In genomic region chr2:205056066-205056678, GRCh38 we compare ENCODE assay signal across 18 cellular contexts.
A peak's percentile ranks its signal among the peaks of the same experiment; 100 is the strongest.
DNase-seq lines count a peak whose midpoint lies in the region; ATAC-seq and TF ChIP-seq lines count a peak whose summit lies in the region.
"Had no signal": no experiment of that assay in that cellular context is flagged by ENCODE, and none has a peak within 500 bp of the region (broad histone marks: within the 10 kb centered on the region; RNA-seq: fewer than 3 reads in every experiment).

No MANE protein-coding gene starts in this region.

- 47% methylated on average over 7 of the region's 7 CpGs for WGBS in hepatocyte (ENCODE audit: low lambda C conversion rate, missing lambda C conversion rate)

- CTCF ChIA-PET in AG04450 (lab: Charles Lee), result interaction anchor here (0.7 kb wide), 1 partner anchor 93 kb away, joined by 3 read pairs; no protein-coding TSS in a partner anchor
- CTCF ChIA-PET in CD4-positive, alpha-beta memory T cell (lab: Charles Lee; ENCODE audit: partially characterized antibody), result interaction anchor here (0.9 kb wide), 1 partner anchor 34 kb away, joined by 3 read pairs; no protein-coding TSS in a partner anchor
- CTCF ChIA-PET in activated CD4-positive, alpha-beta memory T cell treated with anti-CD3 and anti-CD28 coated beads for 36 hours (lab: Charles Lee), result no interaction called here

- H3K9me3 Mint-ChIP-seq in CD4-positive, alpha-beta memory T cell, result peaks cover 2 to 18% (median 16%) of the 10 kb centered on the region in 8 donors
- peaks cover 18% of the 10 kb centered on the region for H3K9me3 Mint-ChIP-seq in activated CD4-positive, alpha-beta memory T cell treated with anti-CD3 and anti-CD28 coated beads for 36 hours

- H3K27ac Mint-ChIP-seq in CD4-positive, alpha-beta memory T cell, result peak overlapping the region in 2 of 7 donors; percentile 1 to 91
- no peak overlapping the region for H3K27ac Mint-ChIP-seq in activated CD4-positive, alpha-beta memory T cell treated with anti-CD3 and anti-CD28 coated beads for 36 hours
- H3K27ac Mint-ChIP-seq: H9 had no signal

- intact Hi-C loops in CD4-positive, alpha-beta memory T cell (cut with micrococcal nuclease), result no loop called here
- intact Hi-C loops in activated CD4-positive, alpha-beta memory T cell treated with anti-CD3 and anti-CD28 coated beads for 36 hours (cut with micrococcal nuclease), result loop anchor here (5.0 kb wide), 1 partner anchor 89 kb away; no protein-coding TSS in a partner anchor

- peaks cover 3 to 13% of the 10 kb centered on the region in 2 donors for H3K36me3 Mint-ChIP-seq in CD4-positive, alpha-beta memory T cell
- H3K36me3 Mint-ChIP-seq in activated CD4-positive, alpha-beta memory T cell treated with anti-CD3 and anti-CD28 coated beads for 36 hours, result peaks cover 5% of the 10 kb centered on the region

- H3K4me3 ChIP-seq in AG04450 (ENCODE audit: low read depth, low read length) (peak overlapping the region; percentile 28), hepatocyte (no peak overlapping the region)
- peak overlapping the region in 1 of 2 donors; percentile 30 for H3K4me3 ChIP-seq in CD4-positive, alpha-beta memory T cell (ENCODE audit: low read length in 2 of 2)
- H3K4me3 ChIP-seq: GM12878, SK-N-MC had no signal

- no peaks in the 10 kb centered on the region for H3K27me3 Mint-ChIP-seq in CD4-positive, alpha-beta memory T cell
- H3K27me3 Mint-ChIP-seq in activated CD4-positive, alpha-beta memory T cell treated with anti-CD3 and anti-CD28 coated beads for 36 hours, result no peaks in the 10 kb centered on the region

- no peak for ATAC-seq in HG03108 (IDR thresholded peaks at IDR 0.05; ENCODE audit: unreplicated experiment)
- ATAC-seq: GM12878 had no signal

- POLR2A ChIA-PET in AG04450 (lab: Yijun Ruan, JAX), result no interaction called here
- POLR2A ChIA-PET in CD4-positive, alpha-beta memory T cell (lab: Charles Lee; ENCODE audit: partially characterized antibody), result interaction anchor here (0.8 to 1.0 kb wide), 2 partner anchors 37 to 86 kb away, joined by 3 read pairs; no protein-coding TSS in a partner anchor
- POLR2A ChIA-PET in activated CD4-positive, alpha-beta memory T cell treated with anti-CD3 and anti-CD28 coated beads for 36 hours (lab: Charles Lee), result no interaction called here

- no peaks in the 10 kb centered on the region for H3K36me3 ChIP-seq in CD4-positive, alpha-beta memory T cell (ENCODE audit: insufficient read depth, low read length)
- no peaks in the 10 kb centered on the region for H3K36me3 ChIP-seq in hepatocyte (replicated peaks; ENCODE audit: insufficient read depth, low read depth)
- H3K36me3 ChIP-seq: WERI-Rb-1 had no signal

- H3K4me1 ChIP-seq in CD4-positive, alpha-beta memory T cell (ENCODE audit: insufficient read depth, low read length), result no peaks in the 10 kb centered on the region
- peaks cover 6% of the 10 kb centered on the region for H3K4me1 ChIP-seq in hepatocyte (ENCODE audit: insufficient read depth)

- H2AFZ ChIP-seq in hepatocyte, result no peak overlapping the region

- H3K9me2 ChIP-seq in hepatocyte (replicated peaks; ENCODE audit: insufficient read depth), result no peaks in the 10 kb centered on the region

- H3K27me3 ChIP-seq in AG04450 (ENCODE audit: control insufficient read depth, insufficient read depth, low read length) (no peaks in the 10 kb centered on the region), hepatocyte (no peaks in the 10 kb centered on the region)
- H3K27me3 ChIP-seq in CD4-positive, alpha-beta memory T cell (ENCODE audit: insufficient read depth, low read length), result no peaks in the 10 kb centered on the region

- no peaks in the 10 kb centered on the region for H4K20me1 ChIP-seq in hepatocyte (ENCODE audit: insufficient read depth, poor library complexity, severe bottlenecking)

- no peak for DNase-seq in AG04450 (ENCODE audit: low read depth, low spot score)
- no peak for DNase-seq in CD4-positive, alpha-beta memory T cell
- DNase-seq in activated CD4-positive, alpha-beta memory T cell treated with anti-CD3 and anti-CD28 coated beads for 36 hours, result no peak
- DNase-seq in hepatocyte (ENCODE audit: low spot score), result no peak
- no peak for DNase-seq in central memory CD4-positive, alpha-beta T cell
- DNase-seq in NCI-H1417 treated with DMSO at 0.1 percent for 48 hours (lab: John Stamatoyannopoulos, UW), result no peak
- no peak for DNase-seq in superior temporal gyrus (ENCODE audit: extremely low spot score)
- DNase-seq: activated CD8-positive, alpha-beta memory T cell treated with anti-CD3 and anti-CD28 coated beads, Interleukin-2, amount 50 U/mL, for 48 hours; H9; mammary epithelial cell; MM.1S; NCI-H2081; NCI-H69; stimulated activated CD4-positive, alpha-beta T cell treated with anti-CD3 and anti-CD28 coated beads, Interleukin-1b, Interleukin-23, amount 100 ng/mL, for 48 hours; WERI-Rb-1 had no signal

- peaks cover 3 to 15% (median 8%) of the 10 kb centered on the region in 4 donors for H3K4me1 Mint-ChIP-seq in CD4-positive, alpha-beta memory T cell
- peaks cover 14% of the 10 kb centered on the region for H3K4me1 Mint-ChIP-seq in activated CD4-positive, alpha-beta memory T cell treated with anti-CD3 and anti-CD28 coated beads for 36 hours (ENCODE audit: low read depth)

- H3K4me3 Mint-ChIP-seq in CD4-positive, alpha-beta memory T cell, result peak overlapping the region; percentile 62 to 84 (median 79)
- peak overlapping the region; percentile 55 for H3K4me3 Mint-ChIP-seq in activated CD4-positive, alpha-beta memory T cell treated with anti-CD3 and anti-CD28 coated beads for 36 hours
- H3K4me3 Mint-ChIP-seq: H9 had no signal

- H3K4me2 ChIP-seq in hepatocyte, result peak overlapping the region; percentile 59

- H3K9me3 ChIP-seq in AG04450 (ENCODE audit: control insufficient read depth, insufficient read depth, low read length), result no peaks in the 10 kb centered on the region
- no peaks in the 10 kb centered on the region for H3K9me3 ChIP-seq in CD4-positive, alpha-beta memory T cell (ENCODE audit: control insufficient read depth in 1 of 2, low read length in 2 of 2)
- H3K9me3 ChIP-seq in hepatocyte (ENCODE audit: low read depth), result no peaks in the 10 kb centered on the region

- H3K27ac ChIP-seq in AG04450 (ENCODE audit: low read depth, low read length) (no peak overlapping the region), hepatocyte (no peak overlapping the region)
- H3K27ac ChIP-seq in CD4-positive, alpha-beta memory T cell (ENCODE audit: low read depth, low read length), result no peak overlapping the region
- H3K27ac ChIP-seq: SK-N-MC, WERI-Rb-1 had no signal

- no peak for TF ChIP-seq CTCF in AG04450 (IDR thresholded peaks at IDR 0.05; ENCODE audit: low read depth, low read length)
- TF ChIP-seq CTCF in hepatocyte (IDR thresholded peaks at IDR 0.05; ENCODE audit: poor library complexity), result no peak

- H3K79me2 ChIP-seq in hepatocyte, result no peaks in the 10 kb centered on the region
